ENCODE assay signal across 26 cellular contexts in the genomic region with DNA sequence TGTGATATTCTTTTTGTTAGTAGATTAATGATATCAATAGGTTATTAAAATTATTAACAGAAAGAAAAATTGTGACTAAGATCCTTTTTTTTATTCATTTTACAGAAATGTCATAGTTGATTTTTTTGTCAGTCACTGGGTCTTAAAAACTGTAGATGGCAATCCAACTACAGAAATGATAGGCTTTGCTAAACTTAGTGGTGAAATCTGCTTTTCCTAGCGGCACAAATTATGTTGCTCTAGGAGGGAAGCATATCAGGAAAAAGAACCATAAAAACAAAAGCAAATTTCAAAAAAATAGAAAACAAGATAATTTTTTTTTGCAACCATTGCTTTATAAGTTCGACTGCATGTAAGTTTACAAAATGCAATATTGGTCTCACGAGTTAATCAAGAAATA.
"Had no signal": no experiment of that assay in that cellular context is flagged by ENCODE, and none has a peak within 500 bp of the region (broad histone marks: within the 10 kb centered on the region; RNA-seq: fewer than 3 reads in every experiment).

No MANE protein-coding gene starts in this region.

- H3K36me3 ChIP-seq: esophagus muscularis mucosa, lower lobe of right lung, spleen, transverse colon, uterus had no signal

- H3K27ac Mint-ChIP-seq: activated CD4-positive, alpha-beta memory T cell treated with anti-CD3 and anti-CD28 coated beads, Interleukin-2, amount 10 ng/mL, durations not matched to agents 7 days and 5 days; activated CD4-positive, alpha-beta T cell treated with anti-CD3 and anti-CD28 coated beads, Interleukin-2, amount 10 ng/mL, durations not matched to agents 7 days and 5 days; activated T-helper 17 cell treated with anti-CD3 and anti-CD28 coated beads, Interleukin-2, amount 50 U/mL, for 72 hours had no signal

- H3K4me3 Mint-ChIP-seq: activated CD4-positive, alpha-beta memory T cell treated with anti-CD3 and anti-CD28 coated beads, Interleukin-2, amount 10 ng/mL, durations not matched to agents 7 days and 5 days; activated CD4-positive, alpha-beta T cell treated with anti-CD3 and anti-CD28 coated beads, Interleukin-2, amount 10 ng/mL, durations not matched to agents 7 days and 5 days; activated T-cell treated with anti-CD3 and anti-CD28 coated beads, Interleukin-2, amount 50 U/mL, for 4 hours; activated T-helper 17 cell treated with anti-CD3 and anti-CD28 coated beads, Interleukin-2, amount 50 U/mL, for 72 hours; neural crest cell had no signal

- H3K4me3 ChIP-seq: esophagus muscularis mucosa, lower lobe of right lung, mucosa of descending colon, spleen, testis, transverse colon, uterus had no signal

- H3K4me1 ChIP-seq: foreskin keratinocyte, lower lobe of right lung, spleen, testis, transverse colon, uterus had no signal

- H3K9me3 ChIP-seq: esophagus muscularis mucosa, lower lobe of right lung, mucosa of descending colon, testis, transverse colon, uterus had no signal

- H3K27me3 ChIP-seq: esophagus muscularis mucosa, foreskin keratinocyte, spleen, testis, transverse colon, uterus had no signal

- H3K4me1 Mint-ChIP-seq: activated CD4-positive, alpha-beta memory T cell treated with anti-CD3 and anti-CD28 coated beads, Interleukin-2, amount 10 ng/mL, durations not matched to agents 7 days and 5 days; activated CD4-positive, alpha-beta T cell treated with anti-CD3 and anti-CD28 coated beads, Interleukin-2, amount 10 ng/mL, durations not matched to agents 7 days and 5 days; activated T-helper 17 cell treated with anti-CD3 and anti-CD28 coated beads, Interleukin-2, amount 50 U/mL, for 72 hours had no signal

- H3K27me3 Mint-ChIP-seq: activated CD4-positive, alpha-beta memory T cell treated with anti-CD3 and anti-CD28 coated beads, Interleukin-2, amount 10 ng/mL, durations not matched to agents 7 days and 5 days; activated CD4-positive, alpha-beta T cell treated with anti-CD3 and anti-CD28 coated beads, Interleukin-2, amount 10 ng/mL, durations not matched to agents 7 days and 5 days; activated T-helper 17 cell treated with anti-CD3 and anti-CD28 coated beads, Interleukin-2, amount 50 U/mL, for 72 hours had no signal

- H3K9me3 Mint-ChIP-seq: activated T-helper 17 cell treated with anti-CD3 and anti-CD28 coated beads, Interleukin-2, amount 50 U/mL, for 72 hours had no signal

- H3K27ac ChIP-seq: esophagus muscularis mucosa, foreskin keratinocyte, lower lobe of right lung, spleen, testis, transverse colon, uterus had no signal

- ATAC-seq: activated T-cell treated with anti-CD3 and anti-CD28 coated beads, Interleukin-2, amount 50 U/mL, for 4 hours; activated T-helper 17 cell treated with anti-CD3 and anti-CD28 coated beads, Interleukin-2, amount 50 U/mL, for 72 hours; foreskin keratinocyte; left colon; lower lobe of right lung; mucosa of descending colon; right cardiac atrium had no signal

- DNase-seq: activated CD4-positive, alpha-beta memory T cell treated with anti-CD3 and anti-CD28 coated beads, Interleukin-2, amount 10 ng/mL, durations not matched to agents 7 days and 5 days; activated CD4-positive, alpha-beta T cell treated with anti-CD3 and anti-CD28 coated beads, Interleukin-2, amount 10 ng/mL, durations not matched to agents 7 days and 5 days; activated CD4-positive, CD25-positive, alpha-beta regulatory T cell treated with anti-CD3 and anti-CD28 coated beads, Interleukin-2, amount 50 U/mL, for 72 hours; activated gamma-delta T cell treated with Interleukin-2 at 50 U/mL for 16 hours; activated naive CD4-positive, alpha-beta T cell treated with anti-CD3 and anti-CD28 coated beads, Interleukin-2, amount 50 U/mL, for 16 hours; activated T-cell treated with anti-CD3 and anti-CD28 coated beads, Interleukin-2, amount 50 U/mL, for 4 hours; amniotic stem cell; caudate nucleus; cortex of kidney; foreskin keratinocyte; kidney; left colon; lower lobe of right lung; mesenchymal stem cell; mucosa of descending colon; nucleus accumbens; right cardiac atrium; spleen; stimulated activated naive CD4-positive, alpha-beta T cell treated with Interleukin-2 at 50 U/mL for 16 hours; T-helper 2 cell; testis; transverse colon; uterus had no signal
